1 cellular context compared by ENCODE assay signal in the genomic region with DNA sequence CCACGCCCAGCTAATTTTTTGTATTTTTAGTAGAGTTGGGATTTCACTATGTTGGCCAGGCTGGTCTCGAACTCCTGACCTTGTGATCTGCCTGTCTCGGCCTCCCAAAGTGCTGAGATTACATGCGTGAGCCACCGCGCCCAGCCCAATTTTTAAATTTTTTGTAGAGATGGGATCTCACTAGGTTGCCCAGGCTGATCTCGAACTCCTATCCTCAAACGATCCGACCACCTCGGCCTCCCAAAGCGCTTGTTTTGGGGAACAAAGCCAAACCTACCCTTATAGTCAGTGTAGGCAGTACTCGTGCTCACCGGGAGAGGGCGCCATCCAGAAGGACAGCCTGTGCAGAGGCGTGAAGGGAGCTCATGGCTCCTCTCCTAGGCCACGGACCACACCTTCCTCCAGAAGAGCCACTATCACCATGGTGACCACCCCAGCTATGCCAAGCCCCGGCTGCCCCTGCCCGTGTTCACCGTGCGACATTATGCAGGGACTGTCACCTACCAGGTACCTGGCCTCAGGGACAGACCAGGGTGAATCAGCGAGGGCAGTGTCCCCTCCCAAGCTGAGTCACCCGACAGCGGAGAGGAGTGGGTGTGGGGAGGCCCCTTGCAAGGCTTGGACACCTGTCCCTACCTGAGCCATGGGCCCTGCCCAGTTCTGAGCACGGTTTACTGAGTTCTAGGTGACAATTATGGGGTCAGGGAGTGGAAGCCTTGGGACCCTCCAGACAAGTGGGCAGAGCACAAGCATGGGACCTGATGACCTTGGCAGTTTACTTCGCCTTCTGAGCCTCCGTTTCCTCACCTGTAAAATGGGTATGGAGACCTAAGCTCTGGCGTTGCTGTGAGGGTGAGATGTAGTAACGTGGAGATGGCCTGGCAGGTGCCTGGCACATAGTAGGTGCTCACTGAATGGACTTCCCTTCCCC.
A peak's percentile ranks its signal among the peaks of the same experiment; 100 is the strongest.
TF ChIP-seq lines count a peak whose summit lies in the region.

No MANE protein-coding gene starts in this region.

TF ChIP-seq in HepG2, 621 proteins besides CTCF, POLR2A, EP300 and RAD21 (continued from another document):
- TF ChIP-seq, protein P1, sequence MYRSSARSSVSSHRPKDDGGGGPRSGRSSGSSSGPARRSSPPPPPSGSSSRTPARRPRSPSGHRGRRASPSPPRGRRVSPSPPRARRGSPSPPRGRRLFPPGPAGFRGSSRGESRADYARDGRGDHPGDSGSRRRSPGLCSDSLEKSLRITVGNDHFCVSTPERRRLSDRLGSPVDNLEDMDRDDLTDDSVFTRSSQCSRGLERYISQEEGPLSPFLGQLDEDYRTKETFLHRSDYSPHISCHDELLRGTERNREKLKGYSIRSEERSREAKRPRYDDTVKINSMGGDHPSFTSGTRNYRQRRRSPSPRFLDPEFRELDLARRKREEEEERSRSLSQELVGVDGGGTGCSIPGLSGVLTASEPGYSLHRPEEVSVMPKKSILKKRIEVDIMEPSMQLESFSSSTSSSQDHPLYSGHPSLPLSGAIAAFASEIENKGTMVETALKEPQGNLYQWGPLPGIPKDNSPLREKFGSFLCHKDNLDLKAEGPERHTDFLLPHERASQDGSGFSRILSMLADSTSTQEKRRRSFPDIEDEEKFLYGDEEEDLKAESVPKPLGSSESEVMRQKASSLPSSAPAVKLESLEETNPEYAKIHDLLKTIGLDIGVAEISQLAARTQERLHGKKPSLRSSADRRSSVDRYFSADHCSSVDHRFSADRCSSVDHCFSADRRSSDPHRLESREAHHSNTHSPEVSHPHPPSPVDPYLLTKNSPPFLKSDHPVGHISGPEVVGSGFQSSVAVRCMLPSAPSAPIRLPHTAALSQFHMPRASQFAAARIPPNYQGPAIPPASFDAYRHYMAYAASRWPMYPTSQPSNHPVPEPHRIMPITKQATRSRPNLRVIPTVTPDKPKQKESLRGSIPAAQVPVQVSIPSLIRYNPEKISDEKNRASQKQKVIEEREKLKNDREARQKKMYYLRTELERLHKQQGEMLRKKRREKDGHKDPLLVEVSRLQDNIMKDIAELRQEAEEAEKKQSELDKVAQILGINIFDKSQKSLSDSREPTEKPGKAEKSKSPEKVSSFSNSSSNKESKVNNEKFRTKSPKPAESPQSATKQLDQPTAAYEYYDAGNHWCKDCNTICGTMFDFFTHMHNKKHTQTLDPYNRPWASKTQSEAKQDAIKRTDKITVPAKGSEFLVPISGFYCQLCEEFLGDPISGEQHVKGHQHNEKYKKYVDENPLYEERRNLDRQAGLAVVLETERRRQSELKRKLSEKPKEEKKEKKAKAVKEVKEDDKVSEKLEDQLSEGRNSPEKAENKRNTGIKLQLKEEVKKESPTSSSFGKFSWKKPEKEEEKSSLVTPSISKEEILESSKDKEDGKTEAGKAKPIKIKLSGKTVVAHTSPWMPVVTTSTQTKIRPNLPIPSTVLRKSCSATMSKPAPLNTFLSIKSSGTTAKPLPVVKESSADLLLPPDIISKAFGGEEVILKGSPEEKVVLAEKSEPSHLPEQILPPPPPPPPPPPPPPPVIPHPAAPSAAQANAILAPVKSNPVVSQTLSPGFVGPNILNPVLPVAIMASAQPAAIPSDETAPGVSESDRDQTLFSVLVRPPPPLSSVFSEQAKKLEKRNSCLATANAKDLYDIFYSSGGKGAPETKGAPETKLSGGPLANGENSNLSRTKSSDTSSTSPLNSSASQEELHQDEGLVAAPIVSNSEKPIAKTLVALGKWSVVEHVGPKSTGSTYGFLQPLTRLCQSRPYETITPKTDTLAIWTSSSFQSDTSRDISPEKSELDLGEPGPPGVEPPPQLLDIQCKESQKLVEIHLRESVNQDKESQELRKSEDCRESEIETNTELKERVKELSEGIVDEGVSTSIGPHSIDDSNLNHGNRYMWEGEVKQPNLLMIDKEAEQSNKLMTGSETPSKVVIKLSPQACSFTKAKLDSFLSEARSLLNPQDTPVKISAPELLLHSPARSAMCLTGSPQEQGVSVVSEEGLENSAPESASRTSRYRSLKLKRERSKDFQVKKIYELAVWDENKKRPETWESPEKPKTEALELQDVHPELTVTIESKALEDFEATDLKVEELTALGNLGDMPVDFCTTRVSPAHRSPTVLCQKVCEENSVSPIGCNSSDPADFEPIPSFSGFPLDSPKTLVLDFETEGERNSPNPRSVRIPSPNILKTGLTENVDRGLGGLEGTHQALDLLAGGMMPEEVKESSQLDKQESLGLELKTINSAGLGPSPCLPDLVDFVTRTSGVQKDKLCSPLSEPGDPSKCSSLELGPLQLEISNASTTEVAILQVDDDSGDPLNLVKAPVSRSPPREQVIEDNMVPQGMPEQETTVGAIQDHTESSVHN (CRISPR knock-in tag; IDR thresholded peaks at IDR 0.05), result no peak
- TF ChIP-seq RXRB (CRISPR knock-in tag; IDR thresholded peaks at IDR 0.05; ENCODE audit: borderline replicate concordance), result peak; percentile 49; the same call in 1 of the 2 replicates
- TF ChIP-seq ATRX (CRISPR knock-in tag; IDR thresholded peaks at IDR 0.05; ENCODE audit: borderline replicate concordance), result no peak
- TF ChIP-seq KLF16 (CRISPR knock-in tag; IDR thresholded peaks at IDR 0.05), result peak in 1 of 2 experiments; percentile 55; a peak in 1 of 4 replicates
- TF ChIP-seq SMAD1 (CRISPR knock-in tag; IDR thresholded peaks at IDR 0.05; ENCODE audit: borderline replicate concordance, low read depth), result 0 out of 2 replicates have a peak, but pooled peaks have one; percentile 65
- TF ChIP-seq ZNF589 (CRISPR knock-in tag; conservative IDR thresholded peaks at IDR 0.05), result peak; percentile 51; the same call in 1 of the 2 replicates
- TF ChIP-seq, protein P2, sequence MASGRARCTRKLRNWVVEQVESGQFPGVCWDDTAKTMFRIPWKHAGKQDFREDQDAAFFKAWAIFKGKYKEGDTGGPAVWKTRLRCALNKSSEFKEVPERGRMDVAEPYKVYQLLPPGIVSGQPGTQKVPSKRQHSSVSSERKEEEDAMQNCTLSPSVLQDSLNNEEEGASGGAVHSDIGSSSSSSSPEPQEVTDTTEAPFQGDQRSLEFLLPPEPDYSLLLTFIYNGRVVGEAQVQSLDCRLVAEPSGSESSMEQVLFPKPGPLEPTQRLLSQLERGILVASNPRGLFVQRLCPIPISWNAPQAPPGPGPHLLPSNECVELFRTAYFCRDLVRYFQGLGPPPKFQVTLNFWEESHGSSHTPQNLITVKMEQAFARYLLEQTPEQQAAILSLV (CRISPR knock-in tag; IDR thresholded peaks at IDR 0.05; ENCODE audit: borderline replicate concordance), result 0 out of 2 replicates have a peak, but pooled peaks have one; percentile 63
- TF ChIP-seq, protein P3, sequence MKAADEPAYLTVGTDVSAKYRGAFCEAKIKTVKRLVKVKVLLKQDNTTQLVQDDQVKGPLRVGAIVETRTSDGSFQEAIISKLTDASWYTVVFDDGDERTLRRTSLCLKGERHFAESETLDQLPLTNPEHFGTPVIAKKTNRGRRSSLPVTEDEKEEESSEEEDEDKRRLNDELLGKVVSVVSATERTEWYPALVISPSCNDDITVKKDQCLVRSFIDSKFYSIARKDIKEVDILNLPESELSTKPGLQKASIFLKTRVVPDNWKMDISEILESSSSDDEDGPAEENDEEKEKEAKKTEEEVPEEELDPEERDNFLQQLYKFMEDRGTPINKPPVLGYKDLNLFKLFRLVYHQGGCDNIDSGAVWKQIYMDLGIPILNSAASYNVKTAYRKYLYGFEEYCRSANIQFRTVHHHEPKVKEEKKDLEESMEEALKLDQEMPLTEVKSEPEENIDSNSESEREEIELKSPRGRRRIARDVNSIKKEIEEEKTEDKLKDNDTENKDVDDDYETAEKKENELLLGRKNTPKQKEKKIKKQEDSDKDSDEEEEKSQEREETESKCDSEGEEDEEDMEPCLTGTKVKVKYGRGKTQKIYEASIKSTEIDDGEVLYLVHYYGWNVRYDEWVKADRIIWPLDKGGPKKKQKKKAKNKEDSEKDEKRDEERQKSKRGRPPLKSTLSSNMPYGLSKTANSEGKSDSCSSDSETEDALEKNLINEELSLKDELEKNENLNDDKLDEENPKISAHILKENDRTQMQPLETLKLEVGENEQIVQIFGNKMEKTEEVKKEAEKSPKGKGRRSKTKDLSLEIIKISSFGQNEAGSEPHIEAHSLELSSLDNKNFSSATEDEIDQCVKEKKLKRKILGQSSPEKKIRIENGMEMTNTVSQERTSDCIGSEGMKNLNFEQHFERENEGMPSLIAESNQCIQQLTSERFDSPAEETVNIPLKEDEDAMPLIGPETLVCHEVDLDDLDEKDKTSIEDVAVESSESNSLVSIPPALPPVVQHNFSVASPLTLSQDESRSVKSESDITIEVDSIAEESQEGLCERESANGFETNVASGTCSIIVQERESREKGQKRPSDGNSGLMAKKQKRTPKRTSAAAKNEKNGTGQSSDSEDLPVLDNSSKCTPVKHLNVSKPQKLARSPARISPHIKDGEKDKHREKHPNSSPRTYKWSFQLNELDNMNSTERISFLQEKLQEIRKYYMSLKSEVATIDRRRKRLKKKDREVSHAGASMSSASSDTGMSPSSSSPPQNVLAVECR (CRISPR knock-in tag; IDR thresholded peaks at IDR 0.05; ENCODE audit: borderline replicate concordance), result peak; percentile 45; the same call in 1 of the 2 replicates
